ENCODE assay signal across 1 cellular context in genomic region chr10:74047304-74047703, GRCh38.
TF ChIP-seq lines count a peak whose summit lies in the region.

No MANE protein-coding gene starts in this region.

TF ChIP-seq in WTC11, 78 proteins besides CTCF, POLR2A, EP300 and RAD21 (continued from another document):
- TF ChIP-seq, protein P1, sequence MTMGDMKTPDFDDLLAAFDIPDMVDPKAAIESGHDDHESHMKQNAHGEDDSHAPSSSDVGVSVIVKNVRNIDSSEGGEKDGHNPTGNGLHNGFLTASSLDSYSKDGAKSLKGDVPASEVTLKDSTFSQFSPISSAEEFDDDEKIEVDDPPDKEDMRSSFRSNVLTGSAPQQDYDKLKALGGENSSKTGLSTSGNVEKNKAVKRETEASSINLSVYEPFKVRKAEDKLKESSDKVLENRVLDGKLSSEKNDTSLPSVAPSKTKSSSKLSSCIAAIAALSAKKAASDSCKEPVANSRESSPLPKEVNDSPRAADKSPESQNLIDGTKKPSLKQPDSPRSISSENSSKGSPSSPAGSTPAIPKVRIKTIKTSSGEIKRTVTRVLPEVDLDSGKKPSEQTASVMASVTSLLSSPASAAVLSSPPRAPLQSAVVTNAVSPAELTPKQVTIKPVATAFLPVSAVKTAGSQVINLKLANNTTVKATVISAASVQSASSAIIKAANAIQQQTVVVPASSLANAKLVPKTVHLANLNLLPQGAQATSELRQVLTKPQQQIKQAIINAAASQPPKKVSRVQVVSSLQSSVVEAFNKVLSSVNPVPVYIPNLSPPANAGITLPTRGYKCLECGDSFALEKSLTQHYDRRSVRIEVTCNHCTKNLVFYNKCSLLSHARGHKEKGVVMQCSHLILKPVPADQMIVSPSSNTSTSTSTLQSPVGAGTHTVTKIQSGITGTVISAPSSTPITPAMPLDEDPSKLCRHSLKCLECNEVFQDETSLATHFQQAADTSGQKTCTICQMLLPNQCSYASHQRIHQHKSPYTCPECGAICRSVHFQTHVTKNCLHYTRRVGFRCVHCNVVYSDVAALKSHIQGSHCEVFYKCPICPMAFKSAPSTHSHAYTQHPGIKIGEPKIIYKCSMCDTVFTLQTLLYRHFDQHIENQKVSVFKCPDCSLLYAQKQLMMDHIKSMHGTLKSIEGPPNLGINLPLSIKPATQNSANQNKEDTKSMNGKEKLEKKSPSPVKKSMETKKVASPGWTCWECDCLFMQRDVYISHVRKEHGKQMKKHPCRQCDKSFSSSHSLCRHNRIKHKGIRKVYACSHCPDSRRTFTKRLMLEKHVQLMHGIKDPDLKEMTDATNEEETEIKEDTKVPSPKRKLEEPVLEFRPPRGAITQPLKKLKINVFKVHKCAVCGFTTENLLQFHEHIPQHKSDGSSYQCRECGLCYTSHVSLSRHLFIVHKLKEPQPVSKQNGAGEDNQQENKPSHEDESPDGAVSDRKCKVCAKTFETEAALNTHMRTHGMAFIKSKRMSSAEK (CRISPR knock-in tag; IDR thresholded peaks at IDR 0.05; ENCODE audit: borderline replicate concordance), result no peak
- no peak for TF ChIP-seq ZSCAN18 (CRISPR knock-in tag; IDR thresholded peaks at IDR 0.05)
- TF ChIP-seq ZNF138 (CRISPR knock-in tag; conservative IDR thresholded peaks at IDR 0.05), result no peak
- no peak for TF ChIP-seq NFYB (CRISPR knock-in tag; conservative IDR thresholded peaks at IDR 0.05; ENCODE audit: low read depth)
